9 cellular contexts compared by ENCODE assay signal in genomic region chr3:14358426-14359211, GRCh38. TPM values are rescaled to one million over a fixed set of nuclear protein-coding genes. Genes with fewer than 3 reads are reported as not detected.
DNase-seq lines count a peak whose midpoint lies in the region; ATAC-seq, FAIRE-seq and TF ChIP-seq lines count a peak whose summit lies in the region.
"Had no signal": no experiment of that assay in that cellular context is flagged by ENCODE, and none has a peak within 500 bp of the region (broad histone marks: within the 10 kb centered on the region; RNA-seq: fewer than 3 reads in every experiment).

No MANE protein-coding gene starts in this region.

- peaks cover 17% of the 10 kb centered on the region for H3K4me1 ChIP-seq in mucosa of stomach (ENCODE audit: control insufficient read depth, insufficient read depth, low read length)
- no peaks in the 10 kb centered on the region for H3K4me1 ChIP-seq in effector memory CD4-positive, alpha-beta T cell (ENCODE audit: control insufficient read depth, insufficient read depth, low read length, poor library complexity, severe bottlenecking)

- H3K9ac ChIP-seq in mucosa of stomach (ENCODE audit: low read length): peak overlapping the region; percentile 54

- no peak overlapping the region for H3K4me3 ChIP-seq in mucosa of stomach (ENCODE audit: low read length)
- H3K4me3 ChIP-seq in effector memory CD4-positive, alpha-beta T cell (ENCODE audit: insufficient read depth, low read depth, low read length, poor library complexity, severe bottlenecking): no peak overlapping the region

- DNase-seq in NCI-H446 treated with DMSO at 0.1 percent for 48 hours (lab: John Stamatoyannopoulos, UW) (peak; percentile 12), DMS79 (lab: John Stamatoyannopoulos, UW) (no peak), GM19239 (ENCODE audit: insufficient read length, low spot score) (no peak)
- no peak for DNase-seq in effector memory CD4-positive, alpha-beta T cell

- H3K9me3 ChIP-seq in mucosa of stomach (ENCODE audit: control insufficient read depth, low read length): no peaks in the 10 kb centered on the region
- no peaks in the 10 kb centered on the region for H3K9me3 ChIP-seq in effector memory CD4-positive, alpha-beta T cell (ENCODE audit: control insufficient read depth, low read length)

- peak; percentile 93 for ATAC-seq in esophagus mucosa
- no peak for ATAC-seq in GM21423 (IDR thresholded peaks at IDR 0.05; ENCODE audit: unreplicated experiment)
- ATAC-seq: activated naive CD4-positive, alpha-beta T cell treated with anti-CD3 and anti-CD28 coated beads, Interleukin-2, amount 50 U/mL, for 72 hours had no signal

- no peaks in the 10 kb centered on the region for H3K27me3 ChIP-seq in mucosa of stomach (ENCODE audit: control insufficient read depth, insufficient read depth, low read length)
- H3K27me3 ChIP-seq in effector memory CD4-positive, alpha-beta T cell (replicated peaks; ENCODE audit: control insufficient read depth, insufficient read depth, low read length, poor library complexity, severe bottlenecking): no peaks in the 10 kb centered on the region

- no peaks in the 10 kb centered on the region for H3K36me3 ChIP-seq in mucosa of stomach (ENCODE audit: control insufficient read depth, insufficient read depth, low read length)
- H3K36me3 ChIP-seq in effector memory CD4-positive, alpha-beta T cell (ENCODE audit: control insufficient read depth, insufficient read depth, low read length): no peaks in the 10 kb centered on the region

- peak overlapping the region; percentile 10; the same call in 1 of the 2 replicates for H3K27ac ChIP-seq in C4-2B
- H3K27ac ChIP-seq in effector memory CD4-positive, alpha-beta T cell (ENCODE audit: insufficient read depth, low read length, poor library complexity, severe bottlenecking): no peak overlapping the region

- no peak for FAIRE-seq in GM19239 (lab: Jason Lieb, UNC)

- TF ChIP-seq CTCF in C4-2B (conservative IDR thresholded peaks at IDR 0.05): no peak

RNA-seq across cellular contexts. Expression of gene SLC6A6, which starts 43.8 kb away (rescaled TPM):
- 11.0 TPM for total RNA-seq in esophagus mucosa
